1 cellular context compared by ENCODE assay signal in the genomic region with DNA sequence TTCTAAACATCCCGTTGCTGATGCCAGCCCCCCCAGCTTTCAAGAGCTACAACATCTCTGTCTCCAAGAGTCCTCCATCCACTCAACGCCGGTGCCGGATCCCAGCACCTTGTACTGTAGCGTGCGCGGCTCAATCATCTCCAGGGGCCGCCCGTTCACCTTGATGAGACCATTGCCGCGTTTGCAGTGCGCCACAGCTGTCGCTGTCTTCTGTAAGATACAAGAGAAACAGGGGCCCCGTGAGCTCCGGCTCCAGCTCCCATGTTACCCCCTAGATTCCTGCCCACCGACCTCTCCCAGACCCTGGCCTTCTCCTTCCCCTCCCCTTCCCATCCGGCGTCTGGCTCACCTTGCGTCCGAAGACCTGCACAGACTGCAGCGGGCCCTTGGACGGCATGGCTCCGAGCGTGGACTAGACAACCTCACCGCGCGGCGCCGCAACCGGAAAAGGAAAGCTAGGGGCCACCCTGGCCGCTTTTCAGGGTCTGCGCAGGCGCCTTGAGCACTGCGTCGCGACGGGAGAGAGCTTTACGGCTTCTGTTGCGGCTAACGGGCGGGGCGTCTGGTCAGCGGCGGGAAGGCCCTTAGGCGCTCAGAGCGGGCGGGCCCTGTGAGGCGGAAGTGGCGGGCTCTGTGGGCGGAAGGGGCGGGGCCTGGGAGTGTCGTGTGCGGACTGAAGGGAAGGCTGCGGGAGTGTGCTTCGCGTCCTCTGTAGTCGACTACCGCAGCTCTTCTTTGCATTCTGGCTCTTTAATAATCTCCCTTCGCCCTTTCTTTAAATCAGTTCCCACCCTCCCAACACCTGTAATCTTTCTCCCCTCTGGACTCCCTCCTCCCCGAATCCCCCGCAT.
TF ChIP-seq lines count a peak whose summit lies in the region.

A gene (minus strand): TSS at position 451 of the 851 bp plus-strand sequence. CDS start 54 bp downstream, at position 397.

TF ChIP-seq in HEK293, 187 proteins besides CTCF, POLR2A, EP300 and RAD21 (continued from another document and continues in another):
- TF ChIP-seq, protein P1, sequence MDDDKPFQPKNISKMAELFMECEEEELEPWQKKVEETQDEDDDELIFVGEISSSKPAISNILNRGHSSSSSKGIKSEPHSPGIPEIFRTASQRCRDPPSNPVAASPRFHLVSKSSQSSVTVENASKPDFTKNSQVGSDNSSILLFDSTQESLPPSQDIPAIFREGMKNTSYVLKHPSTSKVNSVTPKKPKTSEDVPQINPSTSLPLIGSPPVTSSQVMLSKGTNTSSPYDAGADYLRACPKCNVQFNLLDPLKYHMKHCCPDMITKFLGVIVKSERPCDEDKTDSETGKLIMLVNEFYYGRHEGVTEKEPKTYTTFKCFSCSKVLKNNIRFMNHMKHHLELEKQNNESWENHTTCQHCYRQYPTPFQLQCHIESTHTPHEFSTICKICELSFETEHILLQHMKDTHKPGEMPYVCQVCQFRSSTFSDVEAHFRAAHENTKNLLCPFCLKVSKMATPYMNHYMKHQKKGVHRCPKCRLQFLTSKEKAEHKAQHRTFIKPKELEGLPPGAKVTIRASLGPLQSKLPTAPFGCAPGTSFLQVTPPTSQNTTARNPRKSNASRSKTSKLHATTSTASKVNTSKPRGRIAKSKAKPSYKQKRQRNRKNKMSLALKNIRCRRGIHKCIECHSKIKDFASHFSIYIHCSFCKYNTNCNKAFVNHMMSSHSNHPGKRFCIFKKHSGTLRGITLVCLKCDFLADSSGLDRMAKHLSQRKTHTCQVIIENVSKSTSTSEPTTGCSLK (tag by site-specific recombination; IDR thresholded peaks at IDR 0.05): no peak
- TF ChIP-seq ZNF521 (tag by site-specific recombination; IDR thresholded peaks at IDR 0.05) (no peak), ZNF596 (tag by site-specific recombination; IDR thresholded peaks at IDR 0.05) (no peak), ZNF138 (tag by site-specific recombination; IDR thresholded peaks at IDR 0.05; ENCODE audit: borderline replicate concordance) (peak; percentile 56; the same call in 1 of the 2 replicates), ZNF221 (tag by site-specific recombination; IDR thresholded peaks at IDR 0.05; ENCODE audit: borderline replicate concordance) (no peak), ZNF677 (tag by site-specific recombination; IDR thresholded peaks at IDR 0.05) (no peak), ZBTB48 (tag by site-specific recombination; IDR thresholded peaks at IDR 0.05) (peak; percentile 83), ZEB2 (tag by site-specific recombination; IDR thresholded peaks at IDR 0.05) (peak; percentile 88), ZNF792 (tag by site-specific recombination; IDR thresholded peaks at IDR 0.05) (no peak), OSR2 (tag by site-specific recombination; IDR thresholded peaks at IDR 0.05) (no peak), KLF9 (tag by site-specific recombination; IDR thresholded peaks at IDR 0.05; ENCODE audit: low read depth) (peak; percentile 97), KLF10 (tag by site-specific recombination; IDR thresholded peaks at IDR 0.05) (peak; percentile 87), ZNF19 (tag by site-specific recombination; IDR thresholded peaks at IDR 0.05; ENCODE audit: low read depth) (no peak; the same call in 1 of the 2 replicates), ZNF184 (tag by site-specific recombination; IDR thresholded peaks at IDR 0.05) (no peak), ZNF610 (tag by site-specific recombination; IDR thresholded peaks at IDR 0.05; ENCODE audit: borderline replicate concordance) (no peak), EGR2 (tag by site-specific recombination; IDR thresholded peaks at IDR 0.05; ENCODE audit: low read depth) (peak; percentile 92), ZNF223 (tag by site-specific recombination; IDR thresholded peaks at IDR 0.05) (no peak), ZNF777 (tag by site-specific recombination; IDR thresholded peaks at IDR 0.05; ENCODE audit: borderline replicate concordance) (peak; percentile 80; the same call in 1 of the 2 replicates), ZNF548 (tag by site-specific recombination; IDR thresholded peaks at IDR 0.05) (no peak), ZNF23 (tag by site-specific recombination; IDR thresholded peaks at IDR 0.05; ENCODE audit: borderline replicate concordance) (no peak), ZNF558 (tag by site-specific recombination; IDR thresholded peaks at IDR 0.05) (no peak), KLF16 (tag by site-specific recombination; IDR thresholded peaks at IDR 0.05) (peak; percentile 93)
- TF ChIP-seq, protein P2, sequence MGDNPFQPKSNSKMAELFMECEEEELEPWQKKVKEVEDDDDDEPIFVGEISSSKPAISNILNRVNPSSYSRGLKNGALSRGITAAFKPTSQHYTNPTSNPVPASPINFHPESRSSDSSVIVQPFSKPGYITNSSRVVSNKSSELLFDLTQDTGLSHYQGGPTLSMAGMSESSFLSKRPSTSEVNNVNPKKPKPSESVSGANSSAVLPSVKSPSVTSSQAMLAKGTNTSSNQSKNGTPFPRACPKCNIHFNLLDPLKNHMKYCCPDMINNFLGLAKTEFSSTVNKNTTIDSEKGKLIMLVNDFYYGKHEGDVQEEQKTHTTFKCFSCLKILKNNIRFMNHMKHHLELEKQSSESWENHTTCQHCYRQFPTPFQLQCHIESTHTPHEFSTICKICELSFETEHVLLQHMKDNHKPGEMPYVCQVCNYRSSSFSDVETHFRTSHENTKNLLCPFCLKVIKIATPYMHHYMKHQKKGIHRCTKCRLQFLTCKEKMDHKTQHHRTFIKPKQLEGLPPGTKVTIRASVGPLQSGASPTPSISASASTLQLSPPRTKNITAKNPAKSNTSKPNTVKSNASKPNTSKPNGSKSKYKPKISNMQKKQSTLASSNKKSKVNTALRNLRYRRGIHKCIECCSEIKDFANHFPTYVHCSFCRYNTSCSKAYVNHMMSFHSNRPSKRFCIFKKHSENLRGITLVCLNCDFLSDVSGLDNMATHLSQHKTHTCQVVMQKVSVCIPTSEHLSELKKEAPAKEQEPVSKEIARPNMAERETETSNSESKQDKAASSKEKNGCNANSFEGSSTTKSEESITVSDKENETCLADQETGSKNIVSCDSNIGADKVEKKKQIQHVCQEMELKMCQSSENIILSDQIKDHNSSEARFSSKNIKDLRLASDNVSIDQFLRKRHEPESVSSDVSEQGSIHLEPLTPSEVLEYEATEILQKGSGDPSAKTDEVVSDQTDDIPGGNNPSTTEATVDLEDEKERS (tag by site-specific recombination; IDR thresholded peaks at IDR 0.05): no peak; the same call in 1 of the 2 replicates
- TF ChIP-seq, protein P3, sequence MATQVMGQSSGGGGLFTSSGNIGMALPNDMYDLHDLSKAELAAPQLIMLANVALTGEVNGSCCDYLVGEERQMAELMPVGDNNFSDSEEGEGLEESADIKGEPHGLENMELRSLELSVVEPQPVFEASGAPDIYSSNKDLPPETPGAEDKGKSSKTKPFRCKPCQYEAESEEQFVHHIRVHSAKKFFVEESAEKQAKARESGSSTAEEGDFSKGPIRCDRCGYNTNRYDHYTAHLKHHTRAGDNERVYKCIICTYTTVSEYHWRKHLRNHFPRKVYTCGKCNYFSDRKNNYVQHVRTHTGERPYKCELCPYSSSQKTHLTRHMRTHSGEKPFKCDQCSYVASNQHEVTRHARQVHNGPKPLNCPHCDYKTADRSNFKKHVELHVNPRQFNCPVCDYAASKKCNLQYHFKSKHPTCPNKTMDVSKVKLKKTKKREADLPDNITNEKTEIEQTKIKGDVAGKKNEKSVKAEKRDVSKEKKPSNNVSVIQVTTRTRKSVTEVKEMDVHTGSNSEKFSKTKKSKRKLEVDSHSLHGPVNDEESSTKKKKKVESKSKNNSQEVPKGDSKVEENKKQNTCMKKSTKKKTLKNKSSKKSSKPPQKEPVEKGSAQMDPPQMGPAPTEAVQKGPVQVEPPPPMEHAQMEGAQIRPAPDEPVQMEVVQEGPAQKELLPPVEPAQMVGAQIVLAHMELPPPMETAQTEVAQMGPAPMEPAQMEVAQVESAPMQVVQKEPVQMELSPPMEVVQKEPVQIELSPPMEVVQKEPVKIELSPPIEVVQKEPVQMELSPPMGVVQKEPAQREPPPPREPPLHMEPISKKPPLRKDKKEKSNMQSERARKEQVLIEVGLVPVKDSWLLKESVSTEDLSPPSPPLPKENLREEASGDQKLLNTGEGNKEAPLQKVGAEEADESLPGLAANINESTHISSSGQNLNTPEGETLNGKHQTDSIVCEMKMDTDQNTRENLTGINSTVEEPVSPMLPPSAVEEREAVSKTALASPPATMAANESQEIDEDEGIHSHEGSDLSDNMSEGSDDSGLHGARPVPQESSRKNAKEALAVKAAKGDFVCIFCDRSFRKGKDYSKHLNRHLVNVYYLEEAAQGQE (tag by site-specific recombination; IDR thresholded peaks at IDR 0.05): no peak; the same call in 1 of the 2 replicates
- TF ChIP-seq, protein P4, sequence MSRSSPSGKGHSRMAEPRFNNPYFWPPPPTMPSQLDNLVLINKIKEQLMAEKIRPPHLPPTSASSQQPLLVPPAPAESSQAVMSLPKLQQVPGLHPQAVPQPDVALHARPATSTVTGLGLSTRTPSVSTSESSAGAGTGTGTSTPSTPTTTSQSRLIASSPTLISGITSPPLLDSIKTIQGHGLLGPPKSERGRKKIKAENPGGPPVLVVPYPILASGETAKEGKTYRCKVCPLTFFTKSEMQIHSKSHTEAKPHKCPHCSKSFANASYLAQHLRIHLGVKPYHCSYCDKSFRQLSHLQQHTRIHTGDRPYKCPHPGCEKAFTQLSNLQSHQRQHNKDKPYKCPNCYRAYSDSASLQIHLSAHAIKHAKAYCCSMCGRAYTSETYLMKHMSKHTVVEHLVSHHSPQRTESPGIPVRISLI (tag by site-specific recombination; IDR thresholded peaks at IDR 0.05): no peak
- TF ChIP-seq, protein P5, sequence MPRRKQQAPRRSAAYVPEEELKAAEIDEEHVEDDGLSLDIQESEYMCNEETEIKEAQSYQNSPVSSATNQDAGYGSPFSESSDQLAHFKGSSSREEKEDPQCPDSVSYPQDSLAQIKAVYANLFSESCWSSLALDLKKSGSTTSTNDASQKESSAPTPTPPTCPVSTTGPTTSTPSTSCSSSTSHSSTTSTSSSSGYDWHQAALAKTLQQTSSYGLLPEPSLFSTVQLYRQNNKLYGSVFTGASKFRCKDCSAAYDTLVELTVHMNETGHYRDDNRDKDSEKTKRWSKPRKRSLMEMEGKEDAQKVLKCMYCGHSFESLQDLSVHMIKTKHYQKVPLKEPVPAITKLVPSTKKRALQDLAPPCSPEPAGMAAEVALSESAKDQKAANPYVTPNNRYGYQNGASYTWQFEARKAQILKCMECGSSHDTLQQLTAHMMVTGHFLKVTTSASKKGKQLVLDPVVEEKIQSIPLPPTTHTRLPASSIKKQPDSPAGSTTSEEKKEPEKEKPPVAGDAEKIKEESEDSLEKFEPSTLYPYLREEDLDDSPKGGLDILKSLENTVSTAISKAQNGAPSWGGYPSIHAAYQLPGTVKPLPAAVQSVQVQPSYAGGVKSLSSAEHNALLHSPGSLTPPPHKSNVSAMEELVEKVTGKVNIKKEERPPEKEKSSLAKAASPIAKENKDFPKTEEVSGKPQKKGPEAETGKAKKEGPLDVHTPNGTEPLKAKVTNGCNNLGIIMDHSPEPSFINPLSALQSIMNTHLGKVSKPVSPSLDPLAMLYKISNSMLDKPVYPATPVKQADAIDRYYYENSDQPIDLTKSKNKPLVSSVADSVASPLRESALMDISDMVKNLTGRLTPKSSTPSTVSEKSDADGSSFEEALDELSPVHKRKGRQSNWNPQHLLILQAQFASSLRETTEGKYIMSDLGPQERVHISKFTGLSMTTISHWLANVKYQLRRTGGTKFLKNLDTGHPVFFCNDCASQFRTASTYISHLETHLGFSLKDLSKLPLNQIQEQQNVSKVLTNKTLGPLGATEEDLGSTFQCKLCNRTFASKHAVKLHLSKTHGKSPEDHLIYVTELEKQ (tag by site-specific recombination; IDR thresholded peaks at IDR 0.05; ENCODE audit: borderline replicate concordance): 0 out of 2 replicates have a peak, but pooled peaks have one; percentile 39
- TF ChIP-seq, protein P6, sequence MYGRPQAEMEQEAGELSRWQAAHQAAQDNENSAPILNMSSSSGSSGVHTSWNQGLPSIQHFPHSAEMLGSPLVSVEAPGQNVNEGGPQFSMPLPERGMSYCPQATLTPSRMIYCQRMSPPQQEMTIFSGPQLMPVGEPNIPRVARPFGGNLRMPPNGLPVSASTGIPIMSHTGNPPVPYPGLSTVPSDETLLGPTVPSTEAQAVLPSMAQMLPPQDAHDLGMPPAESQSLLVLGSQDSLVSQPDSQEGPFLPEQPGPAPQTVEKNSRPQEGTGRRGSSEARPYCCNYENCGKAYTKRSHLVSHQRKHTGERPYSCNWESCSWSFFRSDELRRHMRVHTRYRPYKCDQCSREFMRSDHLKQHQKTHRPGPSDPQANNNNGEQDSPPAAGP (tag by site-specific recombination; IDR thresholded peaks at IDR 0.05): peak; percentile 65
- TF ChIP-seq, protein P7, sequence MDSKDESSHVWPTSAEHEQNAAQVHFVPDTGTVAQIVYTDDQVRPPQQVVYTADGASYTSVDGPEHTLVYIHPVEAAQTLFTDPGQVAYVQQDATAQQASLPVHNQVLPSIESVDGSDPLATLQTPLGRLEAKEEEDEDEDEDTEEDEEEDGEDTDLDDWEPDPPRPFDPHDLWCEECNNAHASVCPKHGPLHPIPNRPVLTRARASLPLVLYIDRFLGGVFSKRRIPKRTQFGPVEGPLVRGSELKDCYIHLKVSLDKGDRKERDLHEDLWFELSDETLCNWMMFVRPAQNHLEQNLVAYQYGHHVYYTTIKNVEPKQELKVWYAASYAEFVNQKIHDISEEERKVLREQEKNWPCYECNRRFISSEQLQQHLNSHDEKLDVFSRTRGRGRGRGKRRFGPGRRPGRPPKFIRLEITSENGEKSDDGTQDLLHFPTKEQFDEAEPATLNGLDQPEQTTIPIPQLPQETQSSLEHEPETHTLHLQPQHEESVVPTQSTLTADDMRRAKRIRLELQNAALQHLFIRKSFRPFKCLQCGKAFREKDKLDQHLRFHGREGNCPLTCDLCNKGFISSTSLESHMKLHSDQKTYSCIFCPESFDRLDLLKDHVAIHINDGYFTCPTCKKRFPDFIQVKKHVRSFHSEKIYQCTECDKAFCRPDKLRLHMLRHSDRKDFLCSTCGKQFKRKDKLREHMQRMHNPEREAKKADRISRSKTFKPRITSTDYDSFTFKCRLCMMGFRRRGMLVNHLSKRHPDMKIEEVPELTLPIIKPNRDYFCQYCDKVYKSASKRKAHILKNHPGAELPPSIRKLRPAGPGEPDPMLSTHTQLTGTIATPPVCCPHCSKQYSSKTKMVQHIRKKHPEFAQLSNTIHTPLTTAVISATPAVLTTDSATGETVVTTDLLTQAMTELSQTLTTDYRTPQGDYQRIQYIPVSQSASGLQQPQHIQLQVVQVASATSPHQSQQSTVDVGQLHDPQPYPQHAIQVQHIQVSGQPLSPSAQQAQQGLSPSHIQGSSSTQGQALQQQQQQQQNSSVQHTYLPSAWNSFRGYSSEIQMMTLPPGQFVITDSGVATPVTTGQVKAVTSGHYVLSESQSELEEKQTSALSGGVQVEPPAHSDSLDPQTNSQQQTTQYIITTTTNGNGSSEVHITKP (tag by site-specific recombination; IDR thresholded peaks at IDR 0.05): peak; percentile 94
- TF ChIP-seq, protein P8, sequence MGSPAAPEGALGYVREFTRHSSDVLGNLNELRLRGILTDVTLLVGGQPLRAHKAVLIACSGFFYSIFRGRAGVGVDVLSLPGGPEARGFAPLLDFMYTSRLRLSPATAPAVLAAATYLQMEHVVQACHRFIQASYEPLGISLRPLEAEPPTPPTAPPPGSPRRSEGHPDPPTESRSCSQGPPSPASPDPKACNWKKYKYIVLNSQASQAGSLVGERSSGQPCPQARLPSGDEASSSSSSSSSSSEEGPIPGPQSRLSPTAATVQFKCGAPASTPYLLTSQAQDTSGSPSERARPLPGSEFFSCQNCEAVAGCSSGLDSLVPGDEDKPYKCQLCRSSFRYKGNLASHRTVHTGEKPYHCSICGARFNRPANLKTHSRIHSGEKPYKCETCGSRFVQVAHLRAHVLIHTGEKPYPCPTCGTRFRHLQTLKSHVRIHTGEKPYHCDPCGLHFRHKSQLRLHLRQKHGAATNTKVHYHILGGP (tag by site-specific recombination; IDR thresholded peaks at IDR 0.05): peak; percentile 67
